ENCODE assay signal across 9 cellular contexts in the genomic region with DNA sequence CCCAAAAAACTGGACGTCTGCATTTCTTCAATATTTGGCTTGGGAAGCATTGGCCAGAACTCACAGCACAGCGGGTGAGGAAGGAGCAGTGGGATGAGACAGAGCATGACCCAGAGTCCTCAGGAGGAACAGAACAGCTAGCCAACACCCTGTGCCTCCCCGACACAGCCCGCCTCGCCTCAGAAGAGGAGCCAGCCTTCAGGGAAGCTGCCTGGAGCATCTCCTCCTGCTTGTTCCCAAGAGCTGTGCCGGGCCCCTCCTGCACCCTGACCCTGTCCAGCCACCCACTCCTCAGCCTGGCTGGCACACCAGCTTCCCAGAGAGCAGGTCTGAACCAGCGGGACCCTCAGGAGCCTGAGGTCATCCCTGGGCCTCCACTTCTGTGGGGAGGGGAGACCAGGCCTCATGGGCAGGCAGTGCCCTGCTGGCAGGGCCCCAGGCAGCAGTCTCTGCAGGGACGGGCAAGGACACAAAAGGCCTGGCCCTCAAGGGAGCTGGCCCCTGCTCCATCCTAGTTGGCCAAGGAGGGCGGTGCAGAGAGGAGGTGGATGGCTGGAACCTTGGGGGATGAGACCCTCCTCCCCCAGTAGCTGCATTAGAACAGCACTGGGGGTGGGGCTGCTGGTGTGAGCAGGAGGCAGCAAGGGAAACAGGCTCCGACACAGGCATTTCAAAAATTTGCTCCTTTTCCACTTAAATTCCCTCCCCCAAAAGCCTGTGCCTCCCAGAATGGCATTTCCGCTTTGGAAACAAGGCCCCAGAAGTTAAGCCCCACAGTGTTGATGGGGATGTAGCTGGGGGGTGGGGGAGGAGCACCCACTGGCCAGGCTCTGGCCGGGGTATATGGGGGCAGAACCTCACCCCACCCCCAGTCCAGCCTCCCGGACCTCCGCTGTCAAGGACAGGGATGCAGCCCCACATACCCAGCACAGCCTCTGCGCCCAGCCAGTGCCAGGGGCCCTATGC. TPM values are rescaled to one million over a fixed set of nuclear protein-coding genes. Genes with fewer than 3 reads are reported as not detected.
DNase-seq lines count a peak whose midpoint lies in the region; ATAC-seq and TF ChIP-seq lines count a peak whose summit lies in the region.
"Had no signal": no experiment of that assay in that cellular context is flagged by ENCODE, and none has a peak within 500 bp of the region (broad histone marks: within the 10 kb centered on the region; RNA-seq: fewer than 3 reads in every experiment).

No MANE protein-coding gene starts in this region.

- H3K27me3 ChIP-seq in H9 (ENCODE audit: insufficient read depth, low read length) (no peaks in the 10 kb centered on the region), mammary epithelial cell (ENCODE audit: insufficient read depth, low read length) (no peaks in the 10 kb centered on the region), stomach (peaks cover 0 to 45% (median 6%) of the 10 kb centered on the region in 3 donors)

- ATAC-seq in GM18861 (IDR thresholded peaks at IDR 0.05; ENCODE audit: unreplicated experiment) (no peak), GM19395 (IDR thresholded peaks at IDR 0.05; ENCODE audit: unreplicated experiment) (no peak)

- H3K18ac ChIP-seq in H9 (ENCODE audit: insufficient read length, low read depth, low read length) = peak overlapping the region; percentile 80

- CTCF ChIA-PET in mammary epithelial cell (lab: Charles Lee; ENCODE audit: low non-redundant PET) = interaction anchor here (0.5 to 0.7 kb wide), 2 partner anchors 15 to 54 kb away, joined by 4 to 5 read pairs; no protein-coding TSS in a partner anchor

- dilution Hi-C loops in mammary epithelial cell (cut with HindIII; ENCODE audit: low sequenced_read_pairs) = no loop called here

- H2AFZ ChIP-seq in H9 (ENCODE audit: low read length) (no peak overlapping the region), mammary epithelial cell (ENCODE audit: low read depth, low read length) (no peak overlapping the region)

- H4K8ac ChIP-seq in H9 (replicated peaks; ENCODE audit: insufficient read length, low read depth, low read length) = no peak overlapping the region

- TF ChIP-seq POLR2A in stomach (IDR thresholded peaks at IDR 0.05) = no peak

- peak overlapping the region; percentile 12 for H3K4ac ChIP-seq in H9 (ENCODE audit: low read depth, low read length)

- DNase-seq in H9 (peak; percentile 96), mammary epithelial cell (no peak), iPS-NIHi7 (ENCODE audit: extremely low spot score) (peak; percentile 87), stomach (no peak), DMS 273 treated with DMSO at 0.1 percent for 48 hours (lab: John Stamatoyannopoulos, UW) (no peak)
- no peak for DNase-seq in activated effector memory CD4-positive, alpha-beta T cell treated with anti-CD3 and anti-CD28 coated beads, Interleukin-2, amount 50 U/mL, for 16 hours
- DNase-seq: NCI-H774 had no signal

- TF ChIP-seq CTCF in H9 (conservative IDR thresholded peaks at IDR 0.05) (no peak), mammary epithelial cell (conservative IDR thresholded peaks at IDR 0.05 in 1 of 2, IDR thresholded peaks at IDR 0.05 in 1 of 2; ENCODE audit: extremely low read depth in 1 of 2, insufficient read depth in 1 of 2, low read depth in 1 of 2, low read length in 2 of 2) (no peak), stomach (IDR thresholded peaks at IDR 0.05) (no peak)

- no peaks in the 10 kb centered on the region for H3K9me3 Mint-ChIP-seq in H9

- H4K20me1 ChIP-seq in H9 (ENCODE audit: control insufficient read depth, insufficient read depth, insufficient read length) (no peaks in the 10 kb centered on the region), mammary epithelial cell (ENCODE audit: insufficient read depth, low read length) (peaks cover 3% of the 10 kb centered on the region)

- peak overlapping the region; percentile 7 for H2BK5ac ChIP-seq in H9 (ENCODE audit: insufficient read length, low read length)

- no TSS peak for BruUV-seq in mammary epithelial cell (replicated peaks; lab: Mats Ljungman, UMichigan)

- peak overlapping the region; percentile 38 for H4K5ac ChIP-seq in H9 (ENCODE audit: insufficient read length, low read depth, low read length)

- H3K23ac ChIP-seq in H9 (ENCODE audit: insufficient read length, low read depth, low read length) = no peak overlapping the region

- H3K27ac Mint-ChIP-seq in H9 = peak overlapping the region; percentile 83 to 99 (median 87); a peak in 6 of 7 replicates

- H3K36me3 ChIP-seq in mammary epithelial cell (ENCODE audit: insufficient read depth, low read length) (no peaks in the 10 kb centered on the region), stomach (no peaks in the 10 kb centered on the region)

- no peak overlapping the region for H3K4me3 ChIP-seq in mammary epithelial cell (replicated peaks in 1 of 3; ENCODE audit: insufficient read depth in 1 of 3, low read depth in 2 of 3, low read length in 3 of 3)
- no peak overlapping the region for H3K4me3 ChIP-seq in stomach

- intact Hi-C loops in mammary epithelial cell (cut with micrococcal nuclease) = no loop called here
- intact Hi-C loops in stomach (cut with DNase I; ENCODE audit: low total_unique reads) = no loop called here

- H3T11ph ChIP-seq in H9 (ENCODE audit: low read length) = no peak overlapping the region

- no peaks in the 10 kb centered on the region; a peak in 1 of 7 replicates for H3K36me3 Mint-ChIP-seq in H9 (ENCODE audit: insufficient read depth in 1 of 3, low read depth in 3 of 3)

- H2BK12ac ChIP-seq in H9 (ENCODE audit: insufficient read length, low read depth, low read length) = peak overlapping the region; percentile 16

- H4K91ac ChIP-seq in H9 (ENCODE audit: insufficient read length, low read depth, low read length) = peak overlapping the region; percentile 76

- TF ChIP-seq EP300 in stomach (IDR thresholded peaks at IDR 0.05) = no peak

- peaks cover 7% of the 10 kb centered on the region for H3K79me1 ChIP-seq in H9 (ENCODE audit: insufficient read depth, low read depth, low read length, poor library complexity, severe bottlenecking)

- no peak overlapping the region for H2BK120ac ChIP-seq in H9 (ENCODE audit: low read depth, low read length, poor library complexity, severe bottlenecking)

- in situ Hi-C loops in mammary epithelial cell (cut with MboI; ENCODE audit: low sequenced_read_pairs in 2 of 2) = no loop called here

- H3K56ac ChIP-seq in H9 (ENCODE audit: insufficient read length, low read depth, low read length) = no peak overlapping the region

- H3K79me2 ChIP-seq in H9 (ENCODE audit: insufficient read depth, low read length) = peaks cover 37% of the 10 kb centered on the region; the same call in 1 of the 2 replicates
- peaks cover 96% of the 10 kb centered on the region for H3K79me2 ChIP-seq in mammary epithelial cell (ENCODE audit: insufficient read depth, low read length)

- WGBS in H9 (ENCODE audit: extremely low coverage, insufficient read length, low lambda C conversion rate) = no CpG with 5 or more reads among the region's 15 CpGs
- WGBS in mammary epithelial cell (ENCODE audit: low coverage, missing lambda C conversion rate) = 35% methylated on average over 12 of the region's 15 CpGs
- 66 to 75% (median 70%) methylated on average over 9 to 15 of the region's 15 CpGs for WGBS in stomach, 5 donors

- H3K4me2 ChIP-seq in H9 (ENCODE audit: insufficient read depth, insufficient read length, low read length) (peak overlapping the region; percentile 71), mammary epithelial cell (ENCODE audit: insufficient read depth, low read depth, low read length) (peak overlapping the region; percentile 70)

- H3K27ac ChIP-seq in H9 (ENCODE audit: insufficient read length, low read depth, low read length) (peak overlapping the region; percentile 82), mammary epithelial cell (ENCODE audit: insufficient read depth, low read depth, low read length) (no peak overlapping the region), stomach (peak overlapping the region; percentile 38 to 100 (median 98))

- H3K9me3 ChIP-seq in H9 (ENCODE audit: control insufficient read depth, low read depth, low read length) (no peaks in the 10 kb centered on the region), mammary epithelial cell (replicated peaks; ENCODE audit: insufficient read depth, low read length) (no peaks in the 10 kb centered on the region), stomach (no peaks in the 10 kb centered on the region)

- peaks cover 58 to 73% of the 10 kb centered on the region in 2 experiments for H3K4me1 Mint-ChIP-seq in H9

- peaks cover 22% of the 10 kb centered on the region; the same call in 1 of the 2 replicates for H3K4me1 ChIP-seq in H9 (ENCODE audit: insufficient read depth, low read length)
- peaks cover 78% of the 10 kb centered on the region for H3K4me1 ChIP-seq in mammary epithelial cell (ENCODE audit: insufficient read depth, low read length)
- peaks cover 89 to 97% (median 95%) of the 10 kb centered on the region in 4 donors for H3K4me1 ChIP-seq in stomach

- peaks cover 15% of the 10 kb centered on the region for H3K23me2 ChIP-seq in H9 (ENCODE audit: insufficient read length, low read depth, low read length, poor library complexity, severe bottlenecking)

- no peak overlapping the region for H2BK20ac ChIP-seq in H9 (ENCODE audit: low read depth, low read length, poor library complexity, severe bottlenecking)

- H2AK5ac ChIP-seq in H9 (ENCODE audit: insufficient read length, low read length) = no peak overlapping the region

- H3K14ac ChIP-seq in H9 (ENCODE audit: insufficient read depth, low read length) = peak overlapping the region; percentile 86

- no peak overlapping the region for H2BK15ac ChIP-seq in H9 (ENCODE audit: low read depth, low read length)

- H3K4me3 Mint-ChIP-seq in H9 = peak overlapping the region in 1 of 2 experiments; percentile 68; a peak in 3 of 5 replicates

- H3K9ac ChIP-seq in H9 (ENCODE audit: extremely low read depth, insufficient read length, low read length) (peak overlapping the region; percentile 25), mammary epithelial cell (ENCODE audit: insufficient read depth, low read length) (no peak overlapping the region)

- no peaks in the 10 kb centered on the region for H3K27me3 Mint-ChIP-seq in H9 (ENCODE audit: low read depth)

RNA-seq across cellular contexts. Expression of gene BCAR1, which starts 1.8 kb away (rescaled TPM):
- total RNA-seq in H9 (2021) = 97.1 and 102 TPM in 2 replicates
- 100 to 1,000 TPM in 1 of 2 donors, 10 to 100 TPM in 1; 58.0 to 103 TPM for total RNA-seq in mammary epithelial cell
- 46.8 TPM for polyA plus RNA-seq in mammary epithelial cell
- polyA minus RNA-seq in mammary epithelial cell = 19.5 TPM
- 100 to 1,000 TPM in 3 of 5 donors, 10 to 100 TPM in 2; 44.4 to 219 (median 122) TPM for total RNA-seq in stomach
- polyA plus RNA-seq in stomach = 10 to 100 TPM; 34.7 to 51.5 (median 45.6) TPM

RNA-seq across cellular contexts. Expression of gene CTRB1, which starts 34.4 kb away (rescaled TPM):
- not detected in 2 replicates for total RNA-seq in H9 (2021)
- total RNA-seq in mammary epithelial cell = not detected
- not detected for polyA plus RNA-seq in mammary epithelial cell
- polyA minus RNA-seq in mammary epithelial cell = not detected
- total RNA-seq in stomach = not detected
- 10 to 100 TPM in 1 of 3 donors, 1 to 10 TPM in 2; 2.5 to 35.9 (median 2.9) TPM for polyA plus RNA-seq in stomach

RNA-seq across cellular contexts. Expression of gene CTRB2, which starts 46.3 kb away (rescaled TPM):
- not detected in 2 replicates for total RNA-seq in H9 (2021)
- not detected for total RNA-seq in mammary epithelial cell
- not detected for polyA plus RNA-seq in mammary epithelial cell
- polyA minus RNA-seq in mammary epithelial cell = not detected
- total RNA-seq in stomach = not detected
- polyA plus RNA-seq in stomach = 10 to 100 TPM in 1 of 3 donors, 1 to 10 TPM in 2; 2.7 to 26.6 (median 4.0) TPM

Comparison
In these comparisons a context has a peak if more than half of its experiments do, and no peak if none do; other contexts are left out.
1. DNase-seq: peak in H9 (single experiment) and iPS-NIHi7 (single experiment); none in mammary epithelial cell (single experiment), stomach (single experiment), activated effector memory CD4-positive, alpha-beta T cell treated with anti-CD3 and anti-CD28 coated beads, Interleukin-2, amount 50 U/mL, for 16 hours (single experiment) and DMS 273 treated with DMSO at 0.1 percent for 48 hours (single experiment).